8 cellular contexts compared by ENCODE assay signal in genomic region chr16:78122774-78123315, GRCh38. TPM values are rescaled to one million over a fixed set of nuclear protein-coding genes. Genes with fewer than 3 reads are reported as not detected.
DNase-seq lines count a peak whose midpoint lies in the region; ATAC-seq and TF ChIP-seq lines count a peak whose summit lies in the region.

No MANE protein-coding gene starts in this region.

- peaks cover 52% of the 10 kb centered on the region for H3K4me1 Mint-ChIP-seq in nephron progenitor cell

- TF ChIP-seq CTCF in AG09309 (IDR thresholded peaks at IDR 0.05; ENCODE audit: control insufficient read depth, insufficient read depth, low read depth, low read length, missing control alignments) (peak; percentile 28), GM12873 (IDR thresholded peaks at IDR 0.05; ENCODE audit: insufficient read depth, low read depth, low read length, missing control alignments) (peak; percentile 21), esophagus squamous epithelium (IDR thresholded peaks at IDR 0.05) (peak; percentile 22 to 68 (median 51)), nephron progenitor cell (IDR thresholded peaks at IDR 0.05) (peak; percentile 56)

- peak overlapping the region; percentile 26 for H3K27ac Mint-ChIP-seq in nephron progenitor cell

- H3K4me3 ChIP-seq in AG09309 (ENCODE audit: control insufficient read depth, low read depth, low read length) (no peak overlapping the region), esophagus squamous epithelium (peak overlapping the region in 1 of 4 donors; percentile 19)

- peaks cover 35% of the 10 kb centered on the region for H3K36me3 Mint-ChIP-seq in nephron progenitor cell (ENCODE audit: low read depth)

- peak; percentile 74 for ATAC-seq in HG02870 (IDR thresholded peaks at IDR 0.05; ENCODE audit: unreplicated experiment)

- H3K27ac ChIP-seq in esophagus squamous epithelium, result peak overlapping the region in 3 of 4 donors; percentile 31 to 46 (median 46)

- peaks cover 0 to 22% (median 0%) of the 10 kb centered on the region in 3 donors for H3K36me3 ChIP-seq in esophagus squamous epithelium

- peaks cover 0 to 22% (median 0%) of the 10 kb centered on the region in 3 donors for H3K4me1 ChIP-seq in esophagus squamous epithelium

- no peaks in the 10 kb centered on the region for H3K9me3 ChIP-seq in esophagus squamous epithelium

- no peak overlapping the region for H3K4me3 Mint-ChIP-seq in nephron progenitor cell

- intact Hi-C loops in esophagus squamous epithelium (cut with DNase I), result loop anchor here (10.0 kb wide), 2 partner anchors 112 to 1482 kb away; partner anchors contain the start of gene MAF

- no peaks in the 10 kb centered on the region for H3K27me3 ChIP-seq in esophagus squamous epithelium

- WGBS in esophagus squamous epithelium, 2 donors, result 9 to 17% methylated on average over 4 of the region's 4 CpGs

- H3K9me3 Mint-ChIP-seq in nephron progenitor cell, result no peaks in the 10 kb centered on the region

- H3K27me3 Mint-ChIP-seq in nephron progenitor cell (ENCODE audit: low read depth, poor library complexity), result peaks cover 5% of the 10 kb centered on the region

- DNase-seq in AG09309 (ENCODE audit: low read depth), result peak; percentile 11
- peak; percentile 44 for DNase-seq in NCI-H146 treated with DMSO at 0.1 percent for 48 hours (lab: John Stamatoyannopoulos, UW; ENCODE audit: unreplicated experiment)
- peak; percentile 16 for DNase-seq in UCSD-AML1 (lab: John Stamatoyannopoulos, UW; ENCODE audit: unreplicated experiment)
- no peak for DNase-seq in esophagus squamous epithelium (lab: John Stamatoyannopoulos, UW)
- DNase-seq in nephron progenitor cell, result no peak
- DNase-seq in T1000 (lab: John Stamatoyannopoulos, UW), result no peak

- TF ChIP-seq POLR2A in esophagus squamous epithelium (IDR thresholded peaks at IDR 0.05), result no peak

RNA-seq across cellular contexts. Expression of gene WWOX, which starts 23.4 kb away (rescaled TPM):
- total RNA-seq in esophagus squamous epithelium, result 10 to 100 TPM; 20.9 to 31.1 (median 27.5) TPM

Comparison
In these comparisons a context has a peak if more than half of its experiments do, and no peak if none do; other contexts are left out.
1. DNase-seq: peak in AG09309 (single experiment), NCI-H146 treated with DMSO at 0.1 percent for 48 hours (single experiment) and UCSD-AML1 (single experiment); none in esophagus squamous epithelium (single experiment), nephron progenitor cell (single experiment) and T1000 (single experiment).
2. Peak in every context shown above with its lines, with median percentiles within 50 percentile points of each other: CTCF ChIP-seq.